In the genomic region with DNA sequence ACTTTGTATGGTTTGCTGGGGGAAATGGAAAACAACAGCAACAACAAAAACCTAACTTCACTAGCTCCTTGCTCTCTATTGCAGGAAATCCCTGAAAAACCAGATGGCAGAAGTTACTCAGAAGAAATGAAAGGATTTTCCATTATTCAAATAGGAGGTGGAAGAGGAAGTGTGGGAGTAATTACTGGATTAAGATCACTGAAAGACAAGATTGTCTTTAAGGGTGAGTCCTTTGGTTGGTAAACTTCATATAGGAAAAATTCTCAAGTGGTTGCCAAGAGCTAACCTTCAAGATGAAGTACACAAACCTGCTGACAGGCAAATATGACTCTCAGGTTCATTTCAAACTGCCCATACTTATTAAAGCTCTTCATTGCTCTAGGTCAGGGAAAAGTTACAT, we compare ENCODE assay signal across 12 cellular contexts.
"Had no signal": no experiment of that assay in that cellular context is flagged by ENCODE, and none has a peak within 500 bp of the region (broad histone marks: within the 10 kb centered on the region; RNA-seq: fewer than 3 reads in every experiment).

No MANE protein-coding gene starts in this region.

- H3K36me3 Mint-ChIP-seq: immature natural killer cell; naive thymus-derived CD4-positive, alpha-beta T cell; stimulated activated effector memory CD8-positive, alpha-beta T cell treated with anti-CD3 and anti-CD28 coated beads, Interleukin-12 subunit alpha, Interleukin-12 subunit beta, amount 100 ng/mL, for 72 hours had no signal

- H3K27ac ChIP-seq: lower lobe of right lung, VCaP had no signal

- H3K9me3 ChIP-seq: lower lobe of right lung had no signal

- H3K4me3 ChIP-seq: lower lobe of right lung had no signal

- H3K27ac Mint-ChIP-seq: activated CD8-positive, alpha-beta T cell treated with anti-CD3 and anti-CD28 coated beads, Interleukin-2, amount 10 ng/mL, durations not matched to agents 7 days and 5 days; immature natural killer cell; stimulated activated effector memory CD8-positive, alpha-beta T cell treated with anti-CD3 and anti-CD28 coated beads, Interleukin-12 subunit alpha, Interleukin-12 subunit beta, amount 100 ng/mL, for 72 hours had no signal

- H3K36me3 ChIP-seq: lower lobe of right lung had no signal

- DNase-seq: activated CD4-positive, alpha-beta T cell treated with anti-CD3 and anti-CD28 coated beads for 4 hours; activated CD8-positive, alpha-beta memory T cell treated with anti-CD3 and anti-CD28 coated beads, Interleukin-2, amount 50 U/mL, for 48 hours; activated CD8-positive, alpha-beta T cell treated with anti-CD3 and anti-CD28 coated beads, Interleukin-2, amount 10 ng/mL, durations not matched to agents 7 days and 5 days; effector CD4-positive, alpha-beta T cell; glutamatergic neuron; immature natural killer cell; lower lobe of right lung; naive thymus-derived CD4-positive, alpha-beta T cell; right cardiac atrium; T-helper 1 cell had no signal

- H3K4me3 Mint-ChIP-seq: activated CD8-positive, alpha-beta T cell treated with anti-CD3 and anti-CD28 coated beads, Interleukin-2, amount 10 ng/mL, durations not matched to agents 7 days and 5 days; immature natural killer cell; naive thymus-derived CD4-positive, alpha-beta T cell; stimulated activated effector memory CD8-positive, alpha-beta T cell treated with anti-CD3 and anti-CD28 coated beads, Interleukin-12 subunit alpha, Interleukin-12 subunit beta, amount 100 ng/mL, for 72 hours had no signal

- ATAC-seq: activated CD8-positive, alpha-beta T cell treated with anti-CD3 and anti-CD28 coated beads, Interleukin-2, amount 10 ng/mL, durations not matched to agents 7 days and 5 days; lower lobe of right lung; naive thymus-derived CD4-positive, alpha-beta T cell; right cardiac atrium; stimulated activated effector memory CD8-positive, alpha-beta T cell treated with anti-CD3 and anti-CD28 coated beads, Interleukin-12 subunit alpha, Interleukin-12 subunit beta, amount 100 ng/mL, for 72 hours had no signal

- H3K9me3 Mint-ChIP-seq: immature natural killer cell; stimulated activated effector memory CD8-positive, alpha-beta T cell treated with anti-CD3 and anti-CD28 coated beads, Interleukin-12 subunit alpha, Interleukin-12 subunit beta, amount 100 ng/mL, for 72 hours had no signal
